In genomic region chr1:182784556-182785171, GRCh38 we compare ENCODE assay signal across 8 cellular contexts. TPM values are rescaled to one million over a fixed set of nuclear protein-coding genes. Genes with fewer than 3 reads are reported as not detected.
DNase-seq lines count a peak whose midpoint lies in the region; ATAC-seq, FAIRE-seq and TF ChIP-seq lines count a peak whose summit lies in the region.

No MANE protein-coding gene starts in this region.

- H3K4me3 ChIP-seq in astrocyte of the spinal cord (ENCODE audit: low read depth, low read length) (no peak overlapping the region), HepG2 (replicated peaks in 1 of 3; ENCODE audit: insufficient read depth in 1 of 3, low read depth in 2 of 3, low read length in 3 of 3) (no peak overlapping the region)

- H3K36me3 ChIP-seq in HepG2 (replicated peaks in 1 of 2; ENCODE audit: control insufficient read depth in 1 of 2, insufficient read depth in 2 of 2, low read length in 2 of 2) = no peaks in the 10 kb centered on the region

- ATAC-seq in HepG2 (0 out of 3 replicates have a peak, but pooled peaks have one; percentile 20), GM21825 (IDR thresholded peaks at IDR 0.05; ENCODE audit: unreplicated experiment) (no peak), HG03432 (IDR thresholded peaks at IDR 0.05; ENCODE audit: unreplicated experiment) (no peak)

- in situ Hi-C loops in astrocyte of the spinal cord (cut with HindIII; ENCODE audit: low sequenced_read_pairs) (loop anchor here (10.0 kb wide), 1 partner anchor 190 kb away; no protein-coding TSS in a partner anchor), HepG2 (cut with HindIII; ENCODE audit: extremely low pct_ligation_motif_present, low pct_unique_long_range_greater_than_20kb) (loop anchor here (5.0 to 25.0 kb wide), 3 partner anchors 182 to 697 kb away; partner anchors contain the start of gene RGS16)

- TF ChIP-seq RAD21 in HepG2 (CRISPR knock-in tag; IDR thresholded peaks at IDR 0.05) = no peak

- H4K20me1 ChIP-seq in HepG2 (ENCODE audit: insufficient read depth, low read length) = no peaks in the 10 kb centered on the region

- H3K9me3 ChIP-seq in HepG2 (ENCODE audit: low read length) = no peaks in the 10 kb centered on the region

- peaks cover 5 to 17% of the 10 kb centered on the region in 2 experiments for H3K27me3 ChIP-seq in HepG2 (ENCODE audit: control insufficient read depth in 1 of 2, insufficient read depth in 2 of 2, low read length in 2 of 2)

- no peak overlapping the region for H3K4me2 ChIP-seq in HepG2 (ENCODE audit: low read depth, low read length)

- no peaks in the 10 kb centered on the region for H3K79me2 ChIP-seq in HepG2 (ENCODE audit: insufficient read depth, low read length)

- FAIRE-seq in HepG2 (lab: Jason Lieb, UNC) = no peak

- TF ChIP-seq POLR2A in HepG2 (IDR thresholded peaks at IDR 0.05; ENCODE audit: insufficient read depth in 1 of 2, low read depth in 2 of 2, low read length in 2 of 2) = no peak

- H3K27ac ChIP-seq in HepG2 (ENCODE audit: extremely low read length, insufficient read depth, low read length) = no peak overlapping the region

- DNase-seq in AML-193 (lab: John Stamatoyannopoulos, UW) (peak; percentile 56 to 69), NCI-H2196 treated with DMSO at 0.1 percent for 48 hours (lab: John Stamatoyannopoulos, UW; ENCODE audit: unreplicated experiment) (peak; percentile 38), astrocyte of the spinal cord (ENCODE audit: low read depth, low spot score) (peak; percentile 59), HepG2 (ENCODE audit: low spot score) (peak; percentile 20)
- DNase-seq in activated CD8-positive, alpha-beta memory T cell treated with anti-CD3 and anti-CD28 coated beads, Interleukin-2, amount 50 U/mL, for 4 hours = no peak

- POLR2A ChIA-PET in HepG2 (lab: Yijun Ruan, JAX) = no interaction called here

- no peak overlapping the region for H2AFZ ChIP-seq in HepG2 (ENCODE audit: low read length)

- intact Hi-C loops in HepG2 (cut with micrococcal nuclease; ENCODE audit: unreplicated experiment) = no loop called here

- H3K9ac ChIP-seq in HepG2 (ENCODE audit: insufficient read depth, low read depth, low read length) = no peak overlapping the region

- WGBS in HepG2 (ENCODE audit: low lambda C conversion rate) = 3% methylated on average over 4 of the region's 4 CpGs

- peak; percentile 79 for TF ChIP-seq CTCF in GM12872 (IDR thresholded peaks at IDR 0.05; ENCODE audit: insufficient read depth, low read depth, low read length)
- TF ChIP-seq CTCF in astrocyte of the spinal cord (IDR thresholded peaks at IDR 0.05; ENCODE audit: low read depth, low read length) = peak; percentile 74
- peak; percentile 63 for TF ChIP-seq CTCF in HepG2 (CRISPR knock-in tag; IDR thresholded peaks at IDR 0.05)

- no TSS peak for BruUV-seq in HepG2 (replicated peaks; lab: Mats Ljungman, UMichigan)

- CTCF ChIA-PET in HepG2 (lab: Yijun Ruan, JAX; ENCODE audit: low intra/inter-chr PET ratio, low total read pairs) = interaction anchor here (1.3 to 4.4 kb wide), 3 partner anchors 183 to 700 kb away, joined by 5 to 44 read pairs (median 11); no protein-coding TSS in a partner anchor

- TF ChIP-seq EP300 in HepG2 (IDR thresholded peaks at IDR 0.05; ENCODE audit: low read depth in 2 of 2, low read length in 2 of 2) (no peak), HepG2 (CRISPR knock-in tag; IDR thresholded peaks at IDR 0.05; ENCODE audit: borderline replicate concordance) (no peak)

- peaks cover 8% of the 10 kb centered on the region for H3K4me1 ChIP-seq in HepG2 (ENCODE audit: insufficient read depth, low read length)

TF ChIP-seq in HepG2, 621 proteins besides CTCF, POLR2A, EP300 and RAD21:
- TF ChIP-seq STAG1 (CRISPR knock-in tag; IDR thresholded peaks at IDR 0.05) (peak; percentile 75), SMC3 (IDR thresholded peaks at IDR 0.05; ENCODE audit: low read length) (peak; percentile 68), ATF6 (CRISPR knock-in tag; conservative IDR thresholded peaks at IDR 0.05) (no peak)

RNA-seq across cellular contexts. Expression of gene NPL, which starts 4.9 kb away (rescaled TPM):
- total RNA-seq in HepG2 (2016; rRNA removed; fragmentation: Illumina TruSeq; extraction: Trizol) = 0.04 TPM in 1 of 2 replicates, not detected in the other
- not detected in 2 replicates for total RNA-seq in HepG2 (2016; cell fraction: cytosol; rRNA removed; fragmentation: Illumina TruSeq; extraction: Trizol; ENCODE audit: low read depth)
- total RNA-seq in HepG2 (2016; cell fraction: insoluble cytoplasmic fraction; rRNA removed; fragmentation: Illumina TruSeq; extraction: Trizol) = 0.07 and 0.15 TPM in 2 replicates
- not detected in 2 replicates for total RNA-seq in HepG2 (2016; cell fraction: membrane; rRNA removed; fragmentation: Illumina TruSeq; extraction: Trizol)
- total RNA-seq in HepG2 (2016; cell fraction: nucleus; rRNA removed; fragmentation: Illumina TruSeq; extraction: Trizol) = not detected in 2 replicates
- polyA plus RNA-seq in HepG2 (2011; rRNA removed) = 0.03 and 0.07 TPM in 2 replicates
- polyA plus RNA-seq in HepG2 (2011; cell fraction: cytosol; rRNA removed) = not detected in 2 replicates
- not detected in 2 replicates for polyA plus RNA-seq in HepG2 (2011; cell fraction: nucleus; rRNA removed)
- 0.05 TPM in 1 of 2 replicates, not detected in the other for polyA plus RNA-seq in HepG2 (2012)
- not detected in 2 replicates for polyA plus RNA-seq in HepG2 (2016; cell fraction: cytosol; fragmentation: Illumina TruSeq; extraction: Trizol; ENCODE audit: low read depth)
- polyA plus RNA-seq in HepG2 (2016; cell fraction: insoluble cytoplasmic fraction; fragmentation: Illumina TruSeq; extraction: Trizol; ENCODE audit: low read depth) = 0.11 and 0.19 TPM in 2 replicates
- polyA plus RNA-seq in HepG2 (2016; cell fraction: membrane; fragmentation: Illumina TruSeq; extraction: Trizol; ENCODE audit: low read depth) = not detected in 2 replicates
- not detected in 2 replicates for polyA plus RNA-seq in HepG2 (2016; cell fraction: nucleus; fragmentation: Illumina TruSeq; extraction: Trizol; ENCODE audit: insufficient read depth, low read depth)
- polyA minus RNA-seq in HepG2 (2011; rRNA and poly(A)+ RNA removed; ENCODE audit: low replicate concordance) = 4.7 TPM in 1 of 2 replicates, not detected in the other
- not detected in 2 replicates for polyA minus RNA-seq in HepG2 (2011; cell fraction: cytosol; rRNA and poly(A)+ RNA removed)
- not detected in 2 replicates for polyA minus RNA-seq in HepG2 (2011; cell fraction: nucleus; rRNA and poly(A)+ RNA removed)

RNA-seq across cellular contexts. Expression of gene DHX9, which starts 54.5 kb away (rescaled TPM):
- 211 and 292 TPM in 2 replicates for total RNA-seq in HepG2 (2016; rRNA removed; fragmentation: Illumina TruSeq; extraction: Trizol)
- 16.1 and 20.6 TPM in 2 replicates for total RNA-seq in HepG2 (2016; cell fraction: cytosol; rRNA removed; fragmentation: Illumina TruSeq; extraction: Trizol; ENCODE audit: low read depth)
- 213 and 291 TPM in 2 replicates for total RNA-seq in HepG2 (2016; cell fraction: insoluble cytoplasmic fraction; rRNA removed; fragmentation: Illumina TruSeq; extraction: Trizol)
- total RNA-seq in HepG2 (2016; cell fraction: membrane; rRNA removed; fragmentation: Illumina TruSeq; extraction: Trizol) = 42.1 and 50.4 TPM in 2 replicates
- 202 and 214 TPM in 2 replicates for total RNA-seq in HepG2 (2016; cell fraction: nucleus; rRNA removed; fragmentation: Illumina TruSeq; extraction: Trizol)
- 73.0 and 84.8 TPM in 2 replicates for polyA plus RNA-seq in HepG2 (2011; rRNA removed)
- 58.2 and 75.5 TPM in 2 replicates for polyA plus RNA-seq in HepG2 (2011; cell fraction: cytosol; rRNA removed)
- 60.1 and 67.7 TPM in 2 replicates for polyA plus RNA-seq in HepG2 (2011; cell fraction: nucleus; rRNA removed)
- polyA plus RNA-seq in HepG2 (2012) = 68.2 and 72.8 TPM in 2 replicates
- 10.6 and 12.5 TPM in 2 replicates for polyA plus RNA-seq in HepG2 (2016; cell fraction: cytosol; fragmentation: Illumina TruSeq; extraction: Trizol; ENCODE audit: low read depth)
- 227 and 240 TPM in 2 replicates for polyA plus RNA-seq in HepG2 (2016; cell fraction: insoluble cytoplasmic fraction; fragmentation: Illumina TruSeq; extraction: Trizol; ENCODE audit: low read depth)
- 25.1 and 29.4 TPM in 2 replicates for polyA plus RNA-seq in HepG2 (2016; cell fraction: membrane; fragmentation: Illumina TruSeq; extraction: Trizol; ENCODE audit: low read depth)
- 148 and 178 TPM in 2 replicates for polyA plus RNA-seq in HepG2 (2016; cell fraction: nucleus; fragmentation: Illumina TruSeq; extraction: Trizol; ENCODE audit: insufficient read depth, low read depth)
- 84.1 and 281 TPM in 2 replicates for polyA minus RNA-seq in HepG2 (2011; rRNA and poly(A)+ RNA removed; ENCODE audit: low replicate concordance)
- polyA minus RNA-seq in HepG2 (2011; cell fraction: cytosol; rRNA and poly(A)+ RNA removed) = 66.0 and 78.2 TPM in 2 replicates
- 231 and 260 TPM in 2 replicates for polyA minus RNA-seq in HepG2 (2011; cell fraction: nucleus; rRNA and poly(A)+ RNA removed)
